Comparison of ENCODE assay signal across 27 cellular contexts in genomic region chr12:31034372-31034771, GRCh38. TPM values are rescaled to one million over a fixed set of nuclear protein-coding genes. Genes with fewer than 3 reads are reported as not detected.
A peak's percentile ranks its signal among the peaks of the same experiment; 100 is the strongest.
DNase-seq lines count a peak whose midpoint lies in the region; ATAC-seq, FAIRE-seq and TF ChIP-seq lines count a peak whose summit lies in the region.
"Had no signal": no experiment of that assay in that cellular context is flagged by ENCODE, and none has a peak within 500 bp of the region (broad histone marks: within the 10 kb centered on the region; RNA-seq: fewer than 3 reads in every experiment).

No MANE protein-coding gene starts in this region.

- H3K36me3 ChIP-seq in OCI-LY1 (ENCODE audit: insufficient read depth, low read length) (no peaks in the 10 kb centered on the region), bronchial epithelial cell (ENCODE audit: control insufficient read depth, insufficient read depth, low read length) (no peaks in the 10 kb centered on the region)

- H3K4me1 ChIP-seq in OCI-LY1 (ENCODE audit: insufficient read depth, low read length, severe bottlenecking), result peaks cover 70% of the 10 kb centered on the region

- no peaks in the 10 kb centered on the region for H4K20me1 ChIP-seq in OCI-LY1 (ENCODE audit: insufficient read depth, low read length)

- H3K27ac Mint-ChIP-seq in activated CD8-positive, alpha-beta memory T cell treated with anti-CD3 and anti-CD28 coated beads, Interleukin-2, amount 10 ng/mL, durations not matched to agents 7 days and 5 days, result no peak overlapping the region
- no peak overlapping the region for H3K27ac Mint-ChIP-seq in progenitor cell of endocrine pancreas
- H3K27ac Mint-ChIP-seq in activated CD4-positive, alpha-beta T cell treated with anti-CD3 and anti-CD28 coated beads, Interleukin-2, amount 10 ng/mL, durations not matched to agents 24 days and 14 days, result no peak overlapping the region
- H3K27ac Mint-ChIP-seq: B cell; CD14-positive monocyte; CD8-positive, alpha-beta memory T cell had no signal

- H2AFZ ChIP-seq in OCI-LY1 (ENCODE audit: low read length), result no peak overlapping the region

- no peaks in the 10 kb centered on the region for H3K79me2 ChIP-seq in OCI-LY1 (ENCODE audit: insufficient read depth, low read length)

- peak; percentile 30 for DNase-seq in activated CD8-positive, alpha-beta memory T cell treated with anti-CD3 and anti-CD28 coated beads, Interleukin-2, amount 10 ng/mL, durations not matched to agents 7 days and 5 days
- DNase-seq in activated CD8-positive, alpha-beta memory T cell treated with anti-CD3 and anti-CD28 coated beads, Interleukin-2, amount 50 U/mL, for 48 hours, result no peak
- DNase-seq in bronchial epithelial cell (ENCODE audit: low read depth), result peak; percentile 57
- DNase-seq in progenitor cell of endocrine pancreas (ENCODE audit: low spot score, unreplicated experiment), result peak; percentile 3
- DNase-seq in activated CD4-positive, alpha-beta T cell treated with anti-CD3 and anti-CD28 coated beads, Interleukin-2, amount 10 ng/mL, durations not matched to agents 24 days and 14 days, result no peak
- DNase-seq in H4 (ENCODE audit: low spot score), result no peak
- DNase-seq in RPMI8226, result no peak
- DNase-seq: CD8-positive, alpha-beta memory T cell; DMS153; DND-41; Karpas-422; MV-4-11; NCI-H1105; NCI-H1436 treated with DMSO at 0.1 percent for 48 hours; NCI-H187 treated with DMSO at 0.1 percent for 48 hours; NCI-H2107; NCI-H524 treated with DMSO at 0.1 percent for 48 hours; NCI-H774; PC-3; SK-N-SH had no signal

- no peak overlapping the region for H3K4me3 Mint-ChIP-seq in activated CD8-positive, alpha-beta memory T cell treated with anti-CD3 and anti-CD28 coated beads, Interleukin-2, amount 10 ng/mL, durations not matched to agents 7 days and 5 days
- H3K4me3 Mint-ChIP-seq in progenitor cell of endocrine pancreas (ENCODE audit: low read depth), result no peak overlapping the region
- H3K4me3 Mint-ChIP-seq in activated CD4-positive, alpha-beta T cell treated with anti-CD3 and anti-CD28 coated beads, Interleukin-2, amount 10 ng/mL, durations not matched to agents 24 days and 14 days, result no peak overlapping the region
- H3K4me3 Mint-ChIP-seq: B cell; CD14-positive monocyte; CD8-positive, alpha-beta memory T cell had no signal

- H3K9me2 ChIP-seq in OCI-LY1 (ENCODE audit: low read depth, low read length), result no peaks in the 10 kb centered on the region
- H3K9me2 ChIP-seq: SK-N-SH had no signal

- TF ChIP-seq CTCF in OCI-LY1 (IDR thresholded peaks at IDR 0.05; ENCODE audit: low read length), result no peak
- no peak for TF ChIP-seq CTCF in bronchial epithelial cell (IDR thresholded peaks at IDR 0.05; ENCODE audit: insufficient read depth, low read length, severe bottlenecking)
- no peak for TF ChIP-seq CTCF in progenitor cell of endocrine pancreas (IDR thresholded peaks at IDR 0.05; ENCODE audit: unreplicated experiment)

- no peak overlapping the region; the same call in 1 of the 2 replicates for H3K9ac ChIP-seq in OCI-LY1 (ENCODE audit: low read length)
- H3K9ac ChIP-seq: SK-N-SH had no signal

- H3F3A ChIP-seq in OCI-LY1 (ENCODE audit: insufficient read depth, low read length), result no peaks in the 10 kb centered on the region

- ATAC-seq in activated CD8-positive, alpha-beta memory T cell treated with anti-CD3 and anti-CD28 coated beads, Interleukin-2, amount 10 ng/mL, durations not matched to agents 7 days and 5 days, result no peak
- ATAC-seq: HepG2, PC-3 had no signal

- H3K9me3 Mint-ChIP-seq in activated CD8-positive, alpha-beta memory T cell treated with anti-CD3 and anti-CD28 coated beads, Interleukin-2, amount 10 ng/mL, durations not matched to agents 7 days and 5 days (ENCODE audit: low read depth), result no peaks in the 10 kb centered on the region
- no peaks in the 10 kb centered on the region for H3K9me3 Mint-ChIP-seq in progenitor cell of endocrine pancreas (ENCODE audit: low read depth)
- H3K9me3 Mint-ChIP-seq in activated CD4-positive, alpha-beta T cell treated with anti-CD3 and anti-CD28 coated beads, Interleukin-2, amount 10 ng/mL, durations not matched to agents 24 days and 14 days, result no peaks in the 10 kb centered on the region
- H3K9me3 Mint-ChIP-seq: CD14-positive monocyte; CD8-positive, alpha-beta memory T cell had no signal

- peak overlapping the region; percentile 13 for H3K27ac ChIP-seq in OCI-LY1 (ENCODE audit: low read depth, low read length, poor library complexity, severe bottlenecking)
- H3K27ac ChIP-seq: 22Rv1 had no signal

- H3K36me3 Mint-ChIP-seq in activated CD8-positive, alpha-beta memory T cell treated with anti-CD3 and anti-CD28 coated beads, Interleukin-2, amount 10 ng/mL, durations not matched to agents 7 days and 5 days, result no peaks in the 10 kb centered on the region
- no peaks in the 10 kb centered on the region for H3K36me3 Mint-ChIP-seq in progenitor cell of endocrine pancreas (ENCODE audit: insufficient read depth)
- H3K36me3 Mint-ChIP-seq in activated CD4-positive, alpha-beta T cell treated with anti-CD3 and anti-CD28 coated beads, Interleukin-2, amount 10 ng/mL, durations not matched to agents 24 days and 14 days (ENCODE audit: low read depth), result no peaks in the 10 kb centered on the region
- H3K36me3 Mint-ChIP-seq: CD14-positive monocyte; CD8-positive, alpha-beta memory T cell had no signal

- no peak overlapping the region for H3K4me2 ChIP-seq in OCI-LY1 (ENCODE audit: low read length)
- H3K4me2 ChIP-seq: SK-N-SH had no signal

- no peaks in the 10 kb centered on the region for H3K4me1 Mint-ChIP-seq in activated CD8-positive, alpha-beta memory T cell treated with anti-CD3 and anti-CD28 coated beads, Interleukin-2, amount 10 ng/mL, durations not matched to agents 7 days and 5 days
- peaks cover 1% of the 10 kb centered on the region for H3K4me1 Mint-ChIP-seq in progenitor cell of endocrine pancreas (ENCODE audit: low read depth)
- H3K4me1 Mint-ChIP-seq in activated CD4-positive, alpha-beta T cell treated with anti-CD3 and anti-CD28 coated beads, Interleukin-2, amount 10 ng/mL, durations not matched to agents 24 days and 14 days, result no peaks in the 10 kb centered on the region
- H3K4me1 Mint-ChIP-seq: B cell; CD8-positive, alpha-beta memory T cell had no signal

- CTCF ChIA-PET in activated CD8-positive, alpha-beta memory T cell treated with anti-CD3 and anti-CD28 coated beads, Interleukin-2, amount 10 ng/mL, durations not matched to agents 7 days and 5 days (lab: Charles Lee), result interaction anchor here (1.6 kb wide), 1 partner anchor 13 kb away, joined by 4 read pairs; no protein-coding TSS in a partner anchor

- no peak for FAIRE-seq in bronchial epithelial cell (lab: Jason Lieb, UNC)
- FAIRE-seq: GM19239, H54, HepG2 had no signal

- no peaks in the 10 kb centered on the region for H3K27me3 ChIP-seq in OCI-LY1 (ENCODE audit: insufficient read depth, low read length)
- peaks cover 2% of the 10 kb centered on the region for H3K27me3 ChIP-seq in bronchial epithelial cell (ENCODE audit: control insufficient read depth, insufficient read depth, low read length)

- H3K9me3 ChIP-seq in OCI-LY1 (ENCODE audit: low read length), result no peaks in the 10 kb centered on the region
- H3K9me3 ChIP-seq: SK-N-SH had no signal

- intact Hi-C loops in activated CD4-positive, alpha-beta T cell treated with anti-CD3 and anti-CD28 coated beads, Interleukin-2, amount 10 ng/mL, durations not matched to agents 24 days and 14 days (cut with micrococcal nuclease), result no loop called here

- no peak overlapping the region for H3K4me3 ChIP-seq in OCI-LY1 (ENCODE audit: low read depth, low read length, poor library complexity, severe bottlenecking)
- no peak overlapping the region for H3K4me3 ChIP-seq in bronchial epithelial cell (ENCODE audit: low read depth, low read length)

- peaks cover 3% of the 10 kb centered on the region for H3K27me3 Mint-ChIP-seq in activated CD8-positive, alpha-beta memory T cell treated with anti-CD3 and anti-CD28 coated beads, Interleukin-2, amount 10 ng/mL, durations not matched to agents 7 days and 5 days
- H3K27me3 Mint-ChIP-seq in progenitor cell of endocrine pancreas, result peaks cover 47% of the 10 kb centered on the region
- peaks cover 4% of the 10 kb centered on the region for H3K27me3 Mint-ChIP-seq in activated CD4-positive, alpha-beta T cell treated with anti-CD3 and anti-CD28 coated beads, Interleukin-2, amount 10 ng/mL, durations not matched to agents 24 days and 14 days

RNA-seq across cellular contexts. Expression of gene DDX11, which starts 39.3 kb away (rescaled TPM):
- 100 to 1,000 TPM; 176 to 240 TPM for total RNA-seq in activated CD8-positive, alpha-beta memory T cell treated with anti-CD3 and anti-CD28 coated beads, Interleukin-2, amount 10 ng/mL, durations not matched to agents 7 days and 5 days
- 17.1 and 20.9 TPM in 2 replicates for total RNA-seq in bronchial epithelial cell
- 238 and 247 TPM in 2 replicates for total RNA-seq in progenitor cell of endocrine pancreas
- total RNA-seq in activated CD4-positive, alpha-beta T cell treated with anti-CD3 and anti-CD28 coated beads, Interleukin-2, amount 10 ng/mL, durations not matched to agents 24 days and 14 days, result 161 and 186 TPM in 2 replicates
- total RNA-seq in H4 (2014; rRNA removed; shearing (Covaris generic)), result 19.0 and 28.7 TPM in 2 replicates

Comparison
In these comparisons a context has a peak if more than half of its experiments do, and no peak if none do; other contexts are left out.
1. DNase-seq: peak in activated CD8-positive, alpha-beta memory T cell treated with anti-CD3 and anti-CD28 coated beads, Interleukin-2, amount 10 ng/mL, durations not matched to agents 7 days and 5 days (single experiment), bronchial epithelial cell (single experiment) and progenitor cell of endocrine pancreas (single experiment); none in activated CD8-positive, alpha-beta memory T cell treated with anti-CD3 and anti-CD28 coated beads, Interleukin-2, amount 50 U/mL, for 48 hours (single experiment), activated CD4-positive, alpha-beta T cell treated with anti-CD3 and anti-CD28 coated beads, Interleukin-2, amount 10 ng/mL, durations not matched to agents 24 days and 14 days (single experiment), H4 (single experiment) and RPMI8226 (single experiment).